Comparison of ENCODE assay signal across 12 cellular contexts in the genomic region with DNA sequence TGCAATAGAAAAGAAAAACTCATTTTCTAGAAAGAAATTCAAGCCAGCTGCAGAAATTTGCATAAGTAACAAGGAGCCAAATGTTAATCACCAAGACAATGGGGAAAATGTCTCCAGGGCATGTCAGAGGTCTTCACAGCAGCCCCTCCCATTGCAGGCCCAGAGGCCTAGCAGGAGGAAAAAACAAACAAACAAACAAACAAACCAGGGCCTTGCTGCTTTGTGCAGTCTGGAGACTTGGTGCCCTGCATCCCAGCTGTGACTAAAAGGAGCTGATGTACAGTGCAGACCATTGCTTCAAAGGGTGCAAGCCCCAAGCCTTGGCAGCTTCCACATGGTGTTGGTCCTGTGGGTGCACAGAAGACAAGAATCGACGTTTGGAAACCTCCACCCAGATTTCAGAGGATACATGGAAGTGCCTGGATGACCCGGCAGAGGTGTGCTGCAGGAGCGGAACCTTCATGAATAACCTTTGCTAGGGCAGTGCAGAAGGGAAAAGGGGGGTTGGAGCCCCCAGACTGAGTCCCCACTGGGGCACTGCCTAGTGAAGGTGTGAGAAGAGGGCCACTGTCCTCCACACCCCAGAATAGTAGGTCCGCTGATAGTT.
A peak's percentile ranks its signal among the peaks of the same experiment; 100 is the strongest.
DNase-seq lines count a peak whose midpoint lies in the region; ATAC-seq and TF ChIP-seq lines count a peak whose summit lies in the region.
"Had no signal": no experiment of that assay in that cellular context is flagged by ENCODE, and none has a peak within 500 bp of the region (broad histone marks: within the 10 kb centered on the region; RNA-seq: fewer than 3 reads in every experiment).

No MANE protein-coding gene starts in this region.

- no CpG with 5 or more reads among the region's 5 CpGs for WGBS in H9 (ENCODE audit: extremely low coverage, insufficient read length, low lambda C conversion rate)

- H4K5ac ChIP-seq in H9 (ENCODE audit: insufficient read length, low read depth, low read length), result no peak overlapping the region

- H3K14ac ChIP-seq in H9 (ENCODE audit: insufficient read depth, low read length), result peak overlapping the region; percentile 65; the same call in 1 of the 2 replicates

- H3K56ac ChIP-seq in H9 (ENCODE audit: insufficient read length, low read depth, low read length), result no peak overlapping the region

- H3K36me3 Mint-ChIP-seq in H9 (ENCODE audit: insufficient read depth in 1 of 3, low read depth in 3 of 3), result peaks cover 0 to 15% (median 2%) of the 10 kb centered on the region in 3 experiments; a peak in 2 of 7 replicates
- H3K36me3 Mint-ChIP-seq in WTC11, result peaks cover 14% of the 10 kb centered on the region
- H3K36me3 Mint-ChIP-seq in CD14-positive monocyte, result no peaks in the 10 kb centered on the region
- no peaks in the 10 kb centered on the region for H3K36me3 Mint-ChIP-seq in activated CD8-positive, alpha-beta memory T cell treated with anti-CD3 and anti-CD28 coated beads, Interleukin-2, amount 10 ng/mL, durations not matched to agents 7 days and 5 days
- H3K36me3 Mint-ChIP-seq: CD8-positive, alpha-beta memory T cell had no signal

- H3K79me1 ChIP-seq in H9 (ENCODE audit: insufficient read depth, low read depth, low read length, poor library complexity, severe bottlenecking), result no peaks in the 10 kb centered on the region

- no peak overlapping the region for H3K4ac ChIP-seq in H9 (ENCODE audit: low read depth, low read length)

- no peaks in the 10 kb centered on the region for H3K79me2 ChIP-seq in H9 (ENCODE audit: insufficient read depth, low read length)

- H3K27ac ChIP-seq in H9 (ENCODE audit: insufficient read length, low read depth, low read length) (no peak overlapping the region), left lung (no peak overlapping the region)
- H3K27ac ChIP-seq: HL-60 had no signal

- H4K91ac ChIP-seq in H9 (ENCODE audit: insufficient read length, low read depth, low read length), result no peak overlapping the region

- H2BK15ac ChIP-seq in H9 (ENCODE audit: low read depth, low read length), result no peak overlapping the region; the same call in 1 of the 2 replicates

- H3K4me1 Mint-ChIP-seq in H9, result peaks cover 36 to 38% of the 10 kb centered on the region in 2 experiments
- peaks cover 43% of the 10 kb centered on the region for H3K4me1 Mint-ChIP-seq in WTC11
- H3K4me1 Mint-ChIP-seq in CD14-positive monocyte, result no peaks in the 10 kb centered on the region
- H3K4me1 Mint-ChIP-seq in activated CD8-positive, alpha-beta memory T cell treated with anti-CD3 and anti-CD28 coated beads, Interleukin-2, amount 10 ng/mL, durations not matched to agents 7 days and 5 days, result peaks cover 4% of the 10 kb centered on the region
- H3K4me1 Mint-ChIP-seq: CD8-positive, alpha-beta memory T cell had no signal

- no peak overlapping the region for H3K23ac ChIP-seq in H9 (ENCODE audit: insufficient read length, low read depth, low read length)

- no peaks in the 10 kb centered on the region for H3K23me2 ChIP-seq in H9 (ENCODE audit: insufficient read length, low read depth, low read length, poor library complexity, severe bottlenecking)

- H3K27me3 Mint-ChIP-seq in H9 (ENCODE audit: low read depth) (peaks cover 7% of the 10 kb centered on the region), WTC11 (ENCODE audit: low read depth) (peaks cover 24% of the 10 kb centered on the region), CD14-positive monocyte (ENCODE audit: low read depth in 3 of 3) (no peaks in the 10 kb centered on the region)
- H3K27me3 Mint-ChIP-seq in activated CD8-positive, alpha-beta memory T cell treated with anti-CD3 and anti-CD28 coated beads, Interleukin-2, amount 10 ng/mL, durations not matched to agents 7 days and 5 days, result peaks cover 3% of the 10 kb centered on the region
- H3K27me3 Mint-ChIP-seq: IgD-negative memory B cell had no signal

- no peaks in the 10 kb centered on the region for H3K36me3 ChIP-seq in left lung
- H3K36me3 ChIP-seq in MG63, result no peaks in the 10 kb centered on the region

- H3K9me3 Mint-ChIP-seq in H9 (peaks cover 7 to 8% of the 10 kb centered on the region in 2 experiments; a peak in 4 of 5 replicates), WTC11 (peaks cover 24% of the 10 kb centered on the region), CD14-positive monocyte (peaks cover 6 to 22% (median 14%) of the 10 kb centered on the region in 7 donors)
- peaks cover 2% of the 10 kb centered on the region for H3K9me3 Mint-ChIP-seq in activated CD8-positive, alpha-beta memory T cell treated with anti-CD3 and anti-CD28 coated beads, Interleukin-2, amount 10 ng/mL, durations not matched to agents 7 days and 5 days (ENCODE audit: low read depth)

- no peak overlapping the region for H3K4me2 ChIP-seq in H9 (ENCODE audit: insufficient read depth, insufficient read length, low read length)

- H3K18ac ChIP-seq in H9 (ENCODE audit: insufficient read length, low read depth, low read length), result peak overlapping the region; percentile 70

- CTCF ChIA-PET in WTC11 (lab: Charles Lee), result no interaction called here
- CTCF ChIA-PET in activated CD8-positive, alpha-beta memory T cell treated with anti-CD3 and anti-CD28 coated beads, Interleukin-2, amount 10 ng/mL, durations not matched to agents 7 days and 5 days (lab: Charles Lee), result no interaction called here

- peaks cover 2% of the 10 kb centered on the region; the same call in 1 of the 2 replicates for H3K4me1 ChIP-seq in H9 (ENCODE audit: insufficient read depth, low read length)
- H3K4me1 ChIP-seq in left lung, result no peaks in the 10 kb centered on the region

- H3K27me3 ChIP-seq in H9 (ENCODE audit: insufficient read depth, low read length) (no peaks in the 10 kb centered on the region), left lung (no peaks in the 10 kb centered on the region), MG63 (no peaks in the 10 kb centered on the region)

- H2BK12ac ChIP-seq in H9 (ENCODE audit: insufficient read length, low read depth, low read length), result no peak overlapping the region

- H2AK5ac ChIP-seq in H9 (ENCODE audit: insufficient read length, low read length), result no peak overlapping the region

- no peak overlapping the region for H2BK120ac ChIP-seq in H9 (ENCODE audit: low read depth, low read length, poor library complexity, severe bottlenecking)

- H2BK20ac ChIP-seq in H9 (ENCODE audit: low read depth, low read length, poor library complexity, severe bottlenecking), result no peak overlapping the region

- no peaks in the 10 kb centered on the region for H4K20me1 ChIP-seq in H9 (ENCODE audit: control insufficient read depth, insufficient read depth, insufficient read length)

- POLR2A ChIA-PET in WTC11 (lab: Charles Lee), result no interaction called here

- no peak overlapping the region for H3K9ac ChIP-seq in H9 (ENCODE audit: extremely low read depth, insufficient read length, low read length)

- intact Hi-C loops in left lung (cut with DNase I), result no loop called here
- intact Hi-C loops in CD14-positive monocyte (cut with micrococcal nuclease), result no loop called here

- H3K27ac Mint-ChIP-seq in H9 (peak overlapping the region in 2 of 3 experiments; percentile 41 to 80; a peak in 2 of 7 replicates), WTC11 (peak overlapping the region; percentile 80), CD14-positive monocyte (no peak overlapping the region)
- H3K27ac Mint-ChIP-seq in activated CD8-positive, alpha-beta memory T cell treated with anti-CD3 and anti-CD28 coated beads, Interleukin-2, amount 10 ng/mL, durations not matched to agents 7 days and 5 days, result no peak overlapping the region
- H3K27ac Mint-ChIP-seq: CD8-positive, alpha-beta memory T cell had no signal

- TF ChIP-seq CTCF in H9 (conservative IDR thresholded peaks at IDR 0.05) (no peak), WTC11 (IDR thresholded peaks at IDR 0.05) (no peak), left lung (IDR thresholded peaks at IDR 0.05) (no peak), CD14-positive monocyte (IDR thresholded peaks at IDR 0.05) (no peak)

- H3K4me3 Mint-ChIP-seq in H9 (no peak overlapping the region), WTC11 (0 out of 2 replicates have a peak overlapping the region, but pooled peaks have one; percentile 11), CD14-positive monocyte (no peak overlapping the region)
- H3K4me3 Mint-ChIP-seq in activated CD8-positive, alpha-beta memory T cell treated with anti-CD3 and anti-CD28 coated beads, Interleukin-2, amount 10 ng/mL, durations not matched to agents 7 days and 5 days, result no peak overlapping the region
- H3K4me3 Mint-ChIP-seq: CD8-positive, alpha-beta memory T cell; IgD-negative memory B cell had no signal

- H2BK5ac ChIP-seq in H9 (ENCODE audit: insufficient read length, low read length), result no peak overlapping the region

- no peak overlapping the region for H3K4me3 ChIP-seq in left lung
- no peak overlapping the region for H3K4me3 ChIP-seq in MG63

- H3K9me3 ChIP-seq in H9 (ENCODE audit: control insufficient read depth, low read depth, low read length), result no peaks in the 10 kb centered on the region
- no peaks in the 10 kb centered on the region for H3K9me3 ChIP-seq in left lung
- H3K9me3 ChIP-seq in MG63, result no peaks in the 10 kb centered on the region
- H3K9me3 ChIP-seq: Caco-2 had no signal

- peak; percentile 90 for ATAC-seq in WTC11
- no peak for ATAC-seq in left lung
- no peak for ATAC-seq in activated CD8-positive, alpha-beta memory T cell treated with anti-CD3 and anti-CD28 coated beads, Interleukin-2, amount 10 ng/mL, durations not matched to agents 7 days and 5 days

- no peak overlapping the region for H2AFZ ChIP-seq in H9 (ENCODE audit: low read length)

- H3T11ph ChIP-seq in H9 (ENCODE audit: low read length), result no peak overlapping the region

- no peak overlapping the region for H4K8ac ChIP-seq in H9 (replicated peaks; ENCODE audit: insufficient read length, low read depth, low read length)

- DNase-seq in H9 (peak; percentile 81), WTC11 (ENCODE audit: low spot score) (peak; percentile 34), iPS DF 4.7 (ENCODE audit: extremely low read depth, low spot score) (peak; percentile 9), left lung (no peak), CD14-positive monocyte (ENCODE audit: low spot score) (no peak), MG63 (no peak)
- DNase-seq in activated CD8-positive, alpha-beta memory T cell treated with anti-CD3 and anti-CD28 coated beads, Interleukin-2, amount 10 ng/mL, durations not matched to agents 7 days and 5 days, result no peak
- DNase-seq: Caco-2; CD8-positive, alpha-beta memory T cell; DND-41 had no signal

TF ChIP-seq in WTC11, 78 proteins besides CTCF, POLR2A, EP300 and RAD21 (continues in another document):
- TF ChIP-seq NFYB (CRISPR knock-in tag; conservative IDR thresholded peaks at IDR 0.05; ENCODE audit: low read depth), result no peak
- no peak for TF ChIP-seq FOXJ3 (CRISPR knock-in tag; IDR thresholded peaks at IDR 0.05; ENCODE audit: borderline replicate concordance)
- 0 out of 2 replicates have a peak, but pooled peaks have one; percentile 45 for TF ChIP-seq TP53 (CRISPR knock-in tag; IDR thresholded peaks at IDR 0.05)
- TF ChIP-seq TCF7 (CRISPR knock-in tag; IDR thresholded peaks at IDR 0.05; ENCODE audit: low read depth), result no peak
- TF ChIP-seq CREM (CRISPR knock-in tag; IDR thresholded peaks at IDR 0.05), result no peak

Comparison
In these comparisons a context has a peak if more than half of its experiments do, and no peak if none do; other contexts are left out.
1. DNase-seq: peak in H9 (single experiment), WTC11 (single experiment) and iPS DF 4.7 (single experiment); none in left lung (0 of 2), CD14-positive monocyte (single experiment), activated CD8-positive, alpha-beta memory T cell treated with anti-CD3 and anti-CD28 coated beads, Interleukin-2, amount 10 ng/mL, durations not matched to agents 7 days and 5 days (single experiment) and MG63 (single experiment).
2. H3K27ac Mint-ChIP-seq: peak in H9 (2 of 3) and WTC11 (single experiment); none in CD14-positive monocyte (0 of 7) and activated CD8-positive, alpha-beta memory T cell treated with anti-CD3 and anti-CD28 coated beads, Interleukin-2, amount 10 ng/mL, durations not matched to agents 7 days and 5 days (single experiment).